In the genomic region with DNA sequence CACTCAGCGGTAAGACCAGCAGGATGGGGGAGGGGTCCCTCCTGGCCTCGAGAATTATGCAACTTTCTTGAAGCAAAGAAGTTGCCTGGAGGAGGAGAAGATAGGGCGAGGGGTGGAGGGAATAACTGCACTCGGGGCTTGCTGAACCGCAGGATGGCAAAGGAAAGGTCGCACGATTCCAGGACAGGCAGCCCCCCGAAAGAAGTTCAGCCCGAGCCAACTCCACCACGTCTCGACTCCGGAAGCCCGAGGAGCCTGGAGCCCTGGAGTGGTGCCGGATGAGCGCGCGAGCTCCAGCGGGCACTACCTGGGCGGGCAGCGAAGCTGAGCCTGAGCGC, we compare ENCODE assay signal across 8 cellular contexts. TPM values are rescaled to one million over a fixed set of nuclear protein-coding genes. Genes with fewer than 3 reads are reported as not detected.
A peak's percentile ranks its signal among the peaks of the same experiment; 100 is the strongest.
DNase-seq lines count a peak whose midpoint lies in the region; ATAC-seq and TF ChIP-seq lines count a peak whose summit lies in the region.

No MANE protein-coding gene starts in this region.

- H3K4me1 Mint-ChIP-seq in WTC11 (peaks cover 67% of the 10 kb centered on the region), neural progenitor cell (peaks cover 41% of the 10 kb centered on the region)

- H3K4me3 ChIP-seq in AG04449 (ENCODE audit: low read depth, low read length): peak overlapping the region; percentile 93
- H3K4me3 ChIP-seq in neural progenitor cell: peak overlapping the region; percentile 63
- H3K4me3 ChIP-seq in Karpas-422 (ENCODE audit: low read length): no peak overlapping the region

- TF ChIP-seq CTCF in AG04449 (IDR thresholded peaks at IDR 0.05; ENCODE audit: insufficient read depth, low read length, missing control alignments): no peak
- TF ChIP-seq CTCF in WTC11 (IDR thresholded peaks at IDR 0.05): no peak
- TF ChIP-seq CTCF in neural progenitor cell (IDR thresholded peaks at IDR 0.05): no peak

- no peaks in the 10 kb centered on the region for H3K9me2 ChIP-seq in Karpas-422 (replicated peaks; ENCODE audit: insufficient read depth, low read length)

- peak overlapping the region; percentile 90 for H3K4me3 Mint-ChIP-seq in WTC11
- peak overlapping the region; percentile 99 for H3K4me3 Mint-ChIP-seq in neural progenitor cell

- DNase-seq in AG04449 (ENCODE audit: low read depth, low spot score) (no peak), HCEC 1CT (peak; percentile 60), WTC11 (ENCODE audit: low spot score) (no peak), fibroblast of peridontal ligament (ENCODE audit: extremely low read depth) (peak; percentile 65), neural progenitor cell (ENCODE audit: low spot score) (peak; percentile 51), Karpas-422 (no peak)

- H3K27me3 ChIP-seq in neural progenitor cell (peaks cover 31% of the 10 kb centered on the region), Karpas-422 (ENCODE audit: low read length) (no peaks in the 10 kb centered on the region)

- no peaks in the 10 kb centered on the region for H3K79me2 ChIP-seq in neural progenitor cell (ENCODE audit: low read depth)
- no peaks in the 10 kb centered on the region for H3K79me2 ChIP-seq in Karpas-422 (ENCODE audit: low read length)

- H3K27ac Mint-ChIP-seq in WTC11 (peak overlapping the region; percentile 98), neural progenitor cell (peak overlapping the region; percentile 97)

- H2AFZ ChIP-seq in neural progenitor cell (replicated peaks) (peak overlapping the region; percentile 71), Karpas-422 (ENCODE audit: low read length) (no peak overlapping the region)

- ATAC-seq in WTC11 (peak; percentile 44), HG03159 (IDR thresholded peaks at IDR 0.05; ENCODE audit: unreplicated experiment) (no peak), HG03025 (IDR thresholded peaks at IDR 0.05; ENCODE audit: low FRiP score, unreplicated experiment) (no peak)

- CTCF ChIA-PET in AG04449 (lab: Yijun Ruan, JAX) (interaction anchor here (1.1 to 3.1 kb wide), 8 partner anchors 9 to 127 kb away, joined by 3 to 15 read pairs (median 6); no protein-coding TSS in a partner anchor), WTC11 (lab: Charles Lee) (interaction anchor here (1.0 to 2.3 kb wide), 7 partner anchors 60 to 151 kb away, joined by 3 to 22 read pairs (median 4); no protein-coding TSS in a partner anchor)

- no peaks in the 10 kb centered on the region; the same call in 1 of the 2 replicates for H3K27me3 Mint-ChIP-seq in WTC11 (ENCODE audit: low read depth)
- no peaks in the 10 kb centered on the region for H3K27me3 Mint-ChIP-seq in neural progenitor cell (ENCODE audit: insufficient read depth, low read depth)

- H3K9me3 Mint-ChIP-seq in WTC11: no peaks in the 10 kb centered on the region
- H3K9me3 Mint-ChIP-seq in neural progenitor cell: no peaks in the 10 kb centered on the region

- H3K27ac ChIP-seq in neural progenitor cell: no peak overlapping the region
- H3K27ac ChIP-seq in Karpas-422 (ENCODE audit: low read length): no peak overlapping the region

- H3K4me1 ChIP-seq in neural progenitor cell (no peaks in the 10 kb centered on the region), Karpas-422 (ENCODE audit: low read length) (no peaks in the 10 kb centered on the region)

- peaks cover 20% of the 10 kb centered on the region for H3F3A ChIP-seq in neural progenitor cell (ENCODE audit: low read depth)

- peaks cover 7% of the 10 kb centered on the region for H4K20me1 ChIP-seq in neural progenitor cell (ENCODE audit: low read depth)
- no peaks in the 10 kb centered on the region for H4K20me1 ChIP-seq in Karpas-422 (ENCODE audit: insufficient read depth, low read depth, low read length)

- POLR2A ChIA-PET in AG04449 (lab: Yijun Ruan, JAX) (interaction anchor here (0.6 to 3.7 kb wide), 24 partner anchors 10 to 156 kb away, joined by 3 to 26 read pairs (median 5); a partner anchor contains a TSS), WTC11 (lab: Charles Lee) (interaction anchor here (0.7 to 3.4 kb wide), 25 partner anchors 8 to 309 kb away, joined by 3 to 33 read pairs (median 4); a partner anchor contains a TSS)

- H3K36me3 Mint-ChIP-seq in WTC11: peaks cover 20% of the 10 kb centered on the region
- H3K36me3 Mint-ChIP-seq in neural progenitor cell: peaks cover 29% of the 10 kb centered on the region

- H3K4me2 ChIP-seq in neural progenitor cell (peak overlapping the region; percentile 80), Karpas-422 (ENCODE audit: low read depth, low read length, poor library complexity, severe bottlenecking) (no peak overlapping the region)

- no peaks in the 10 kb centered on the region for H3K36me3 ChIP-seq in neural progenitor cell
- H3K36me3 ChIP-seq in Karpas-422 (ENCODE audit: insufficient read depth, low read length): no peaks in the 10 kb centered on the region

- H3K9me3 ChIP-seq in neural progenitor cell (ENCODE audit: low read depth) (no peaks in the 10 kb centered on the region), Karpas-422 (ENCODE audit: low read length) (no peaks in the 10 kb centered on the region)

- peak overlapping the region; percentile 13 for H3K9ac ChIP-seq in neural progenitor cell
- no peak overlapping the region for H3K9ac ChIP-seq in Karpas-422 (ENCODE audit: low read length)

TF ChIP-seq in WTC11, 78 proteins besides CTCF, POLR2A, EP300 and RAD21 (continues in another document):
- TF ChIP-seq, protein P1, sequence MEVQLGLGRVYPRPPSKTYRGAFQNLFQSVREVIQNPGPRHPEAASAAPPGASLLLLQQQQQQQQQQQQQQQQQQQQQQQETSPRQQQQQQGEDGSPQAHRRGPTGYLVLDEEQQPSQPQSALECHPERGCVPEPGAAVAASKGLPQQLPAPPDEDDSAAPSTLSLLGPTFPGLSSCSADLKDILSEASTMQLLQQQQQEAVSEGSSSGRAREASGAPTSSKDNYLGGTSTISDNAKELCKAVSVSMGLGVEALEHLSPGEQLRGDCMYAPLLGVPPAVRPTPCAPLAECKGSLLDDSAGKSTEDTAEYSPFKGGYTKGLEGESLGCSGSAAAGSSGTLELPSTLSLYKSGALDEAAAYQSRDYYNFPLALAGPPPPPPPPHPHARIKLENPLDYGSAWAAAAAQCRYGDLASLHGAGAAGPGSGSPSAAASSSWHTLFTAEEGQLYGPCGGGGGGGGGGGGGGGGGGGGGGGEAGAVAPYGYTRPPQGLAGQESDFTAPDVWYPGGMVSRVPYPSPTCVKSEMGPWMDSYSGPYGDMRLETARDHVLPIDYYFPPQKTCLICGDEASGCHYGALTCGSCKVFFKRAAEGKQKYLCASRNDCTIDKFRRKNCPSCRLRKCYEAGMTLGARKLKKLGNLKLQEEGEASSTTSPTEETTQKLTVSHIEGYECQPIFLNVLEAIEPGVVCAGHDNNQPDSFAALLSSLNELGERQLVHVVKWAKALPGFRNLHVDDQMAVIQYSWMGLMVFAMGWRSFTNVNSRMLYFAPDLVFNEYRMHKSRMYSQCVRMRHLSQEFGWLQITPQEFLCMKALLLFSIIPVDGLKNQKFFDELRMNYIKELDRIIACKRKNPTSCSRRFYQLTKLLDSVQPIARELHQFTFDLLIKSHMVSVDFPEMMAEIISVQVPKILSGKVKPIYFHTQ (CRISPR knock-in tag; IDR thresholded peaks at IDR 0.05): no peak
- TF ChIP-seq, protein P2, sequence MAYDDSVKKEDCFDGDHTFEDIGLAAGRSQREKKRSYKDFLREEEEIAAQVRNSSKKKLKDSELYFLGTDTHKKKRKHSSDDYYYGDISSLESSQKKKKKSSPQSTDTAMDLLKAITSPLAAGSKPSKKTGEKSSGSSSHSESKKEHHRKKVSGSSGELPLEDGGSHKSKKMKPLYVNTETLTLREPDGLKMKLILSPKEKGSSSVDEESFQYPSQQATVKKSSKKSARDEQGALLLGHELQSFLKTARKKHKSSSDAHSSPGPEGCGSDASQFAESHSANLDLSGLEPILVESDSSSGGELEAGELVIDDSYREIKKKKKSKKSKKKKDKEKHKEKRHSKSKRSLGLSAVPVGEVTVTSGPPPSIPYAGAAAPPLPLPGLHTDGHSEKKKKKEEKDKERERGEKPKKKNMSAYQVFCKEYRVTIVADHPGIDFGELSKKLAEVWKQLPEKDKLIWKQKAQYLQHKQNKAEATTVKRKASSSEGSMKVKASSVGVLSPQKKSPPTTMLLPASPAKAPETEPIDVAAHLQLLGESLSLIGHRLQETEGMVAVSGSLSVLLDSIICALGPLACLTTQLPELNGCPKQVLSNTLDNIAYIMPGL (CRISPR knock-in tag; IDR thresholded peaks at IDR 0.05): no peak
- TF ChIP-seq ZNF121 (CRISPR knock-in tag; IDR thresholded peaks at IDR 0.05) (no peak), ZNF263 (CRISPR knock-in tag; IDR thresholded peaks at IDR 0.05; ENCODE audit: low read depth) (no peak)
- TF ChIP-seq, protein P3, sequence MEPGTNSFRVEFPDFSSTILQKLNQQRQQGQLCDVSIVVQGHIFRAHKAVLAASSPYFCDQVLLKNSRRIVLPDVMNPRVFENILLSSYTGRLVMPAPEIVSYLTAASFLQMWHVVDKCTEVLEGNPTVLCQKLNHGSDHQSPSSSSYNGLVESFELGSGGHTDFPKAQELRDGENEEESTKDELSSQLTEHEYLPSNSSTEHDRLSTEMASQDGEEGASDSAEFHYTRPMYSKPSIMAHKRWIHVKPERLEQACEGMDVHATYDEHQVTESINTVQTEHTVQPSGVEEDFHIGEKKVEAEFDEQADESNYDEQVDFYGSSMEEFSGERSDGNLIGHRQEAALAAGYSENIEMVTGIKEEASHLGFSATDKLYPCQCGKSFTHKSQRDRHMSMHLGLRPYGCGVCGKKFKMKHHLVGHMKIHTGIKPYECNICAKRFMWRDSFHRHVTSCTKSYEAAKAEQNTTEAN (CRISPR knock-in tag; IDR thresholded peaks at IDR 0.05): no peak
- TF ChIP-seq, protein P4, sequence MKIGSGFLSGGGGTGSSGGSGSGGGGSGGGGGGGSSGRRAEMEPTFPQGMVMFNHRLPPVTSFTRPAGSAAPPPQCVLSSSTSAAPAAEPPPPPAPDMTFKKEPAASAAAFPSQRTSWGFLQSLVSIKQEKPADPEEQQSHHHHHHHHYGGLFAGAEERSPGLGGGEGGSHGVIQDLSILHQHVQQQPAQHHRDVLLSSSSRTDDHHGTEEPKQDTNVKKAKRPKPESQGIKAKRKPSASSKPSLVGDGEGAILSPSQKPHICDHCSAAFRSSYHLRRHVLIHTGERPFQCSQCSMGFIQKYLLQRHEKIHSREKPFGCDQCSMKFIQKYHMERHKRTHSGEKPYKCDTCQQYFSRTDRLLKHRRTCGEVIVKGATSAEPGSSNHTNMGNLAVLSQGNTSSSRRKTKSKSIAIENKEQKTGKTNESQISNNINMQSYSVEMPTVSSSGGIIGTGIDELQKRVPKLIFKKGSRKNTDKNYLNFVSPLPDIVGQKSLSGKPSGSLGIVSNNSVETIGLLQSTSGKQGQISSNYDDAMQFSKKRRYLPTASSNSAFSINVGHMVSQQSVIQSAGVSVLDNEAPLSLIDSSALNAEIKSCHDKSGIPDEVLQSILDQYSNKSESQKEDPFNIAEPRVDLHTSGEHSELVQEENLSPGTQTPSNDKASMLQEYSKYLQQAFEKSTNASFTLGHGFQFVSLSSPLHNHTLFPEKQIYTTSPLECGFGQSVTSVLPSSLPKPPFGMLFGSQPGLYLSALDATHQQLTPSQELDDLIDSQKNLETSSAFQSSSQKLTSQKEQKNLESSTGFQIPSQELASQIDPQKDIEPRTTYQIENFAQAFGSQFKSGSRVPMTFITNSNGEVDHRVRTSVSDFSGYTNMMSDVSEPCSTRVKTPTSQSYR (CRISPR knock-in tag; IDR thresholded peaks at IDR 0.05): peak; percentile 66; the same call in 1 of the 2 replicates

RNA-seq across cellular contexts. Expression of a gene that starts 0.4 kb away (rescaled TPM):
- total RNA-seq in WTC11 (2021): 24.6 to 30.0 TPM (median 25.5 TPM) in 3 replicates
- 8.0 and 13.9 TPM in 2 replicates for total RNA-seq in neural progenitor cell (ENCODE audit: low replicate concordance)
- 0.11 TPM in 1 of 2 replicates, not detected in the other for total RNA-seq in Karpas-422 (2014; rRNA removed; shearing (Covaris generic); ENCODE audit: low replicate concordance)

Comparison
In these comparisons a context has a peak if more than half of its experiments do, and no peak if none do; other contexts are left out.
1. DNase-seq: peak in HCEC 1CT (single experiment), fibroblast of peridontal ligament (single experiment) and neural progenitor cell (single experiment); none in AG04449 (single experiment), WTC11 (single experiment) and Karpas-422 (single experiment).